In the genomic region with DNA sequence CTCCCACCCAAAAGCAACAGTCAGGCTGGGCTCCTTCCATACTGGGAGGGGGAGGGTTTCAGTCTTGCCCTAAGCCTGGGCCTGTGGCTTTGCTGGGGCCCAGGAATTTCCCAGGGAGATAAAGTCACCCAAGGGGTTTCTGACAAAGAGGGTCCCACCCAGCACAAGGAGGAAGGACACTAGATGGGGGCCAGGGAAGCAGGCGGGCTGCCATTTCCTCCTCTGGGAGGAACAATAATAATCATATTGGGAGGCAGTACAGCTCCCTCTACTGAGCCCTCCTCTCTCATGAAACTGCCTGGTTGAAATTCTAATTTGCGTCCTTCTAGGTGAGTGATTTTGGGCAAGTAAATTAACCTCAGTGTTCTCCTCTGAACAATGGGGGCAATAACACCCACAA, we compare ENCODE assay signal across 1 cellular context.
TF ChIP-seq lines count a peak whose summit lies in the region.

No MANE protein-coding gene starts in this region.

TF ChIP-seq in WTC11, 78 proteins besides CTCF, POLR2A, EP300 and RAD21 (continued from another document):
- TF ChIP-seq, protein P1, sequence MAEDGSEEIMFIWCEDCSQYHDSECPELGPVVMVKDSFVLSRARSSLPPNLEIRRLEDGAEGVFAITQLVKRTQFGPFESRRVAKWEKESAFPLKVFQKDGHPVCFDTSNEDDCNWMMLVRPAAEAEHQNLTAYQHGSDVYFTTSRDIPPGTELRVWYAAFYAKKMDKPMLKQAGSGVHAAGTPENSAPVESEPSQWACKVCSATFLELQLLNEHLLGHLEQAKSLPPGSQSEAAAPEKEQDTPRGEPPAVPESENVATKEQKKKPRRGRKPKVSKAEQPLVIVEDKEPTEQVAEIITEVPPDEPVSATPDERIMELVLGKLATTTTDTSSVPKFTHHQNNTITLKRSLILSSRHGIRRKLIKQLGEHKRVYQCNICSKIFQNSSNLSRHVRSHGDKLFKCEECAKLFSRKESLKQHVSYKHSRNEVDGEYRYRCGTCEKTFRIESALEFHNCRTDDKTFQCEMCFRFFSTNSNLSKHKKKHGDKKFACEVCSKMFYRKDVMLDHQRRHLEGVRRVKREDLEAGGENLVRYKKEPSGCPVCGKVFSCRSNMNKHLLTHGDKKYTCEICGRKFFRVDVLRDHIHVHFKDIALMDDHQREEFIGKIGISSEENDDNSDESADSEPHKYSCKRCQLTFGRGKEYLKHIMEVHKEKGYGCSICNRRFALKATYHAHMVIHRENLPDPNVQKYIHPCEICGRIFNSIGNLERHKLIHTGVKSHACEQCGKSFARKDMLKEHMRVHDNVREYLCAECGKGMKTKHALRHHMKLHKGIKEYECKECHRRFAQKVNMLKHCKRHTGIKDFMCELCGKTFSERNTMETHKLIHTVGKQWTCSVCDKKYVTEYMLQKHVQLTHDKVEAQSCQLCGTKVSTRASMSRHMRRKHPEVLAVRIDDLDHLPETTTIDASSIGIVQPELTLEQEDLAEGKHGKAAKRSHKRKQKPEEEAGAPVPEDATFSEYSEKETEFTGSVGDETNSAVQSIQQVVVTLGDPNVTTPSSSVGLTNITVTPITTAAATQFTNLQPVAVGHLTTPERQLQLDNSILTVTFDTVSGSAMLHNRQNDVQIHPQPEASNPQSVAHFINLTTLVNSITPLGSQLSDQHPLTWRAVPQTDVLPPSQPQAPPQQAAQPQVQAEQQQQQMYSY (CRISPR knock-in tag; IDR thresholded peaks at IDR 0.05): no peak
- TF ChIP-seq CREB1 (CRISPR knock-in tag; IDR thresholded peaks at IDR 0.05) (no peak), ESRRA (CRISPR knock-in tag; IDR thresholded peaks at IDR 0.05; ENCODE audit: borderline replicate concordance) (no peak), ZNF219 (CRISPR knock-in tag; IDR thresholded peaks at IDR 0.05; ENCODE audit: borderline replicate concordance) (no peak), ZNF121 (CRISPR knock-in tag; IDR thresholded peaks at IDR 0.05) (no peak), FOXP1 (CRISPR knock-in tag; IDR thresholded peaks at IDR 0.05; ENCODE audit: borderline replicate concordance) (no peak), ZNF416 (CRISPR knock-in tag; IDR thresholded peaks at IDR 0.05) (no peak)
- TF ChIP-seq, protein P2, sequence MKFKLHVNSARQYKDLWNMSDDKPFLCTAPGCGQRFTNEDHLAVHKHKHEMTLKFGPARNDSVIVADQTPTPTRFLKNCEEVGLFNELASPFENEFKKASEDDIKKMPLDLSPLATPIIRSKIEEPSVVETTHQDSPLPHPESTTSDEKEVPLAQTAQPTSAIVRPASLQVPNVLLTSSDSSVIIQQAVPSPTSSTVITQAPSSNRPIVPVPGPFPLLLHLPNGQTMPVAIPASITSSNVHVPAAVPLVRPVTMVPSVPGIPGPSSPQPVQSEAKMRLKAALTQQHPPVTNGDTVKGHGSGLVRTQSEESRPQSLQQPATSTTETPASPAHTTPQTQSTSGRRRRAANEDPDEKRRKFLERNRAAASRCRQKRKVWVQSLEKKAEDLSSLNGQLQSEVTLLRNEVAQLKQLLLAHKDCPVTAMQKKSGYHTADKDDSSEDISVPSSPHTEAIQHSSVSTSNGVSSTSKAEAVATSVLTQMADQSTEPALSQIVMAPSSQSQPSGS (CRISPR knock-in tag; IDR thresholded peaks at IDR 0.05; ENCODE audit: borderline replicate concordance, low read depth): no peak
- TF ChIP-seq, protein P3, sequence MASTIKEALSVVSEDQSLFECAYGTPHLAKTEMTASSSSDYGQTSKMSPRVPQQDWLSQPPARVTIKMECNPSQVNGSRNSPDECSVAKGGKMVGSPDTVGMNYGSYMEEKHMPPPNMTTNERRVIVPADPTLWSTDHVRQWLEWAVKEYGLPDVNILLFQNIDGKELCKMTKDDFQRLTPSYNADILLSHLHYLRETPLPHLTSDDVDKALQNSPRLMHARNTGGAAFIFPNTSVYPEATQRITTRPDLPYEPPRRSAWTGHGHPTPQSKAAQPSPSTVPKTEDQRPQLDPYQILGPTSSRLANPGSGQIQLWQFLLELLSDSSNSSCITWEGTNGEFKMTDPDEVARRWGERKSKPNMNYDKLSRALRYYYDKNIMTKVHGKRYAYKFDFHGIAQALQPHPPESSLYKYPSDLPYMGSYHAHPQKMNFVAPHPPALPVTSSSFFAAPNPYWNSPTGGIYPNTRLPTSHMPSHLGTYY (CRISPR knock-in tag; IDR thresholded peaks at IDR 0.05): no peak
- TF ChIP-seq, protein P4, sequence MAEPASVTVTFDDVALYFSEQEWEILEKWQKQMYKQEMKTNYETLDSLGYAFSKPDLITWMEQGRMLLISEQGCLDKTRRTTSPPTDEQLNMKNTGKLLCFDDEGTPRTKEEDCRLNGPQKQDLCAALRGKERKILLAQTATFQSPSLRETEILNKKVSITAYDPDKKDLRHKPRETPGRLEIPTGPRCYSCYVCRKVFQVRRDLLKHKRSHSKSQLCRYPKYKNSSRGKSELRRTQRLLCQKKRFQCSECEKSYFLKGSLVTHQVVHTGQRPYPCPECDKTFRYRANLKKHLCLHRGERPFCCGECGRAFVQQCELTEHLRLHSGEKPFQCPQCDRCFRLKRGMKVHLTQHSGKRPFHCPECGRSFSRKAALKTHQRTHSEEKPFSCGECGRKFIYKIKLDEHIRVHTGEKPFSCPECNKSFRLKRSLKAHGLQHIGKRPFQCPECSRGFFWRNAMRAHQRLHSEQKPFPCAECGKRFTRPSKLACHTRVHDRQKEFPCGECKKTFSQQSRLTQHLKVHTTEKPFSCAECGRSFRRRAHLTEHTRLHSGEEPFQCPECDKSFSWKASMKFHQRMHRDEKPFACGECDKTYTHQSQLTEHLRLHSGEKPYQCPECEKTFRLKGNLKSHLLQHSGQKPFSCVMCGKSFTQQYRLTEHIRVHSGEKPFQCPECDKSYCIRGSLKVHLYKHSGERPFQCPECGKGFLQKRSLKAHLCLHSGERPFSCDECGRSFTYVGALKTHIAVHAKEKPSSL (CRISPR knock-in tag; conservative IDR thresholded peaks at IDR 0.05): no peak
